ENCODE assay signal across 1 cellular context in genomic region chr20:35771689-35772562, GRCh38.
TF ChIP-seq lines count a peak whose summit lies in the region.

Gene PHF20 (plus strand): TSS chr20:35772015. CDS start chr20:35801523, 29,508 bp downstream.

TF ChIP-seq in GM12878, 131 proteins besides CTCF, POLR2A, EP300 and RAD21 (continued from another document and continues in another):
- TF ChIP-seq ZNF207 (IDR thresholded peaks at IDR 0.05; ENCODE audit: borderline replicate concordance), result 0 out of 2 replicates have a peak, but pooled peaks have one; percentile 59
- TF ChIP-seq ASH2L (IDR thresholded peaks at IDR 0.05; ENCODE audit: borderline replicate concordance, low read depth), result no peak
- TF ChIP-seq ATF7 (IDR thresholded peaks at IDR 0.05; ENCODE audit: low read depth), result peak; percentile 78
- peak; percentile 75 for TF ChIP-seq BACH1 (IDR thresholded peaks at IDR 0.05; ENCODE audit: borderline replicate concordance)
- TF ChIP-seq ZBTB33 (IDR thresholded peaks at IDR 0.05), result peak; percentile 30; the same call in 1 of the 2 replicates
- peak; percentile 84 for TF ChIP-seq SMARCA5 (IDR thresholded peaks at IDR 0.05)
- TF ChIP-seq JUNB (IDR thresholded peaks at IDR 0.05), result no peak
- TF ChIP-seq SPI1 (IDR thresholded peaks at IDR 0.05; ENCODE audit: borderline replicate concordance, insufficient read depth, low read depth, low read length), result no peak
- TF ChIP-seq ZBTB40 (IDR thresholded peaks at IDR 0.05; ENCODE audit: borderline replicate concordance), result no peak
- peak; percentile 87 for TF ChIP-seq USF2 (IDR thresholded peaks at IDR 0.05; ENCODE audit: borderline replicate concordance, low read depth, low read length)
- no peak for TF ChIP-seq MYC (IDR thresholded peaks at IDR 0.05; ENCODE audit: insufficient read depth, insufficient read length, insufficient replicate concordance, low read length, severe bottlenecking)
- TF ChIP-seq ZBED1 (IDR thresholded peaks at IDR 0.05; ENCODE audit: borderline replicate concordance), result no peak
- no peak; the same call in 1 of the 2 replicates for TF ChIP-seq MTA2 (IDR thresholded peaks at IDR 0.05; ENCODE audit: low read depth)
- TF ChIP-seq E4F1 (IDR thresholded peaks at IDR 0.05; ENCODE audit: borderline replicate concordance, partially characterized antibody), result peak; percentile 23
- TF ChIP-seq REST (IDR thresholded peaks at IDR 0.05; ENCODE audit: low read depth, low read length), result no peak
- TF ChIP-seq CEBPZ (IDR thresholded peaks at IDR 0.05; ENCODE audit: low read depth, low read length), result no peak
- no peak for TF ChIP-seq RCOR1 (conservative IDR thresholded peaks at IDR 0.05; ENCODE audit: low read depth, low read length)
- TF ChIP-seq HCFC1 (IDR thresholded peaks at IDR 0.05; ENCODE audit: low read length), result no peak
- TF ChIP-seq IKZF1 (conservative IDR thresholded peaks at IDR 0.05), result peak; percentile 72
- TF ChIP-seq RFX5 (IDR thresholded peaks at IDR 0.05; ENCODE audit: low read depth, low read length), result peak; percentile 51; the same call in 1 of the 2 replicates
- peak; percentile 25 for TF ChIP-seq KLF5 (IDR thresholded peaks at IDR 0.05; ENCODE audit: partially characterized antibody)
- no peak for TF ChIP-seq CBFB (IDR thresholded peaks at IDR 0.05; ENCODE audit: low read depth)
- no peak for TF ChIP-seq PRDM15 (CRISPR knock-in tag; IDR thresholded peaks at IDR 0.05)
- TF ChIP-seq STAT1 (conservative IDR thresholded peaks at IDR 0.05), result no peak
- no peak for TF ChIP-seq CBX5 (IDR thresholded peaks at IDR 0.05; ENCODE audit: low read depth)
- TF ChIP-seq E2F8 (IDR thresholded peaks at IDR 0.05; ENCODE audit: low read depth, partially characterized antibody), result peak; percentile 75
